Comparison of ENCODE assay signal across 19 cellular contexts in genomic region chr9:112654282-112654681, GRCh38.
DNase-seq lines count a peak whose midpoint lies in the region; ATAC-seq and TF ChIP-seq lines count a peak whose summit lies in the region.
"Had no signal": no experiment of that assay in that cellular context is flagged by ENCODE, and none has a peak within 500 bp of the region (broad histone marks: within the 10 kb centered on the region; RNA-seq: fewer than 3 reads in every experiment).

No MANE protein-coding gene starts in this region.

- no peak for ATAC-seq in GM21447 (IDR thresholded peaks at IDR 0.05; ENCODE audit: unreplicated experiment)
- ATAC-seq: SK-N-SH treated with all-trans-retinoic acid at 6 μM for 48 hours had no signal

- no peak for TF ChIP-seq CTCF in endodermal cell (conservative IDR thresholded peaks at IDR 0.05)

- peaks cover 7% of the 10 kb centered on the region for H3K4me1 Mint-ChIP-seq in endodermal cell
- H3K4me1 Mint-ChIP-seq in activated naive CD4-positive, alpha-beta T cell treated with anti-CD3 and anti-CD28 coated beads, Interleukin-2, amount 10 ng/mL, durations not matched to agents 7 days and 5 days = no peaks in the 10 kb centered on the region

- H3K27ac ChIP-seq in HUES48 (ENCODE audit: low read depth, low read length) = peak overlapping the region; percentile 83
- no peak overlapping the region for H3K27ac ChIP-seq in endodermal cell (ENCODE audit: low read depth, low read length)
- H3K27ac ChIP-seq: Peyer's patch had no signal

- H3K27ac Mint-ChIP-seq in endodermal cell = no peak overlapping the region
- no peak overlapping the region for H3K27ac Mint-ChIP-seq in activated naive CD4-positive, alpha-beta T cell treated with anti-CD3 and anti-CD28 coated beads, Interleukin-2, amount 10 ng/mL, durations not matched to agents 7 days and 5 days

- H3K27me3 ChIP-seq in HUES48 (ENCODE audit: control insufficient read depth, insufficient read depth, low read length) (no peaks in the 10 kb centered on the region), endodermal cell (ENCODE audit: control insufficient read depth, insufficient read depth, low read length, poor library complexity, severe bottlenecking) (no peaks in the 10 kb centered on the region)
- H3K27me3 ChIP-seq: Peyer's patch had no signal

- H3K9me3 Mint-ChIP-seq in endodermal cell = peaks cover 5% of the 10 kb centered on the region
- H3K9me3 Mint-ChIP-seq in activated naive CD4-positive, alpha-beta T cell treated with anti-CD3 and anti-CD28 coated beads, Interleukin-2, amount 10 ng/mL, durations not matched to agents 7 days and 5 days = no peaks in the 10 kb centered on the region

- H3K9ac ChIP-seq in HUES48 (ENCODE audit: low read depth, low read length) (no peak overlapping the region), endodermal cell (ENCODE audit: extremely low read depth, low read length, poor library complexity, severe bottlenecking) (no peak overlapping the region)

- H3K27me3 Mint-ChIP-seq in endodermal cell (ENCODE audit: insufficient read depth) = no peaks in the 10 kb centered on the region
- no peaks in the 10 kb centered on the region for H3K27me3 Mint-ChIP-seq in activated naive CD4-positive, alpha-beta T cell treated with anti-CD3 and anti-CD28 coated beads, Interleukin-2, amount 10 ng/mL, durations not matched to agents 7 days and 5 days

- peaks cover 28% of the 10 kb centered on the region for H3K4me1 ChIP-seq in HUES48 (ENCODE audit: control insufficient read depth, insufficient read depth, low read length)
- H3K4me1 ChIP-seq in endodermal cell (ENCODE audit: control insufficient read depth, insufficient read depth, low read length) = no peaks in the 10 kb centered on the region
- H3K4me1 ChIP-seq: Peyer's patch had no signal

- H3K4me3 ChIP-seq in HUES48 (ENCODE audit: low read depth, low read length) (peak overlapping the region; percentile 22; the same call in 1 of the 2 replicates), endodermal cell (ENCODE audit: low read length) (no peak overlapping the region)
- H3K4me3 ChIP-seq: Peyer's patch had no signal

- no peak overlapping the region for H3K4me3 Mint-ChIP-seq in endodermal cell
- H3K4me3 Mint-ChIP-seq in activated naive CD4-positive, alpha-beta T cell treated with anti-CD3 and anti-CD28 coated beads, Interleukin-2, amount 10 ng/mL, durations not matched to agents 7 days and 5 days = no peak overlapping the region
- H3K4me3 Mint-ChIP-seq: CD14-positive monocyte had no signal

- H3K9me3 ChIP-seq in HUES48 (ENCODE audit: control insufficient read depth, insufficient read depth, low read length) (no peaks in the 10 kb centered on the region), endodermal cell (ENCODE audit: control insufficient read depth, low read length) (peaks cover 10% of the 10 kb centered on the region)
- H3K9me3 ChIP-seq: Peyer's patch had no signal

- peak; percentile 57 for DNase-seq in ELF-1 (ENCODE audit: low read depth, low spot score)
- peak; percentile 61 for DNase-seq in endodermal cell
- DNase-seq in iPS-NIHi11 (ENCODE audit: low spot score) = peak; percentile 36
- no peak for DNase-seq in activated naive CD4-positive, alpha-beta T cell treated with anti-CD3 and anti-CD28 coated beads, Interleukin-2, amount 10 ng/mL, durations not matched to agents 7 days and 5 days
- DNase-seq in NCI-H1092 (lab: John Stamatoyannopoulos, UW) = no peak
- no peak for DNase-seq in activated T-cell treated with anti-CD3 and anti-CD28 coated beads for 4 hours
- DNase-seq: DMS79 treated with DMSO at 0.1 percent for 48 hours, IMR-90, NCI-H1417, NCI-H1694 treated with DMSO at 0.1 percent for 48 hours, NCI-H2081 treated with DMSO at 0.1 percent for 48 hours, NCI-H2171 treated with DMSO at 0.1 percent for 48 hours, NCI-H524 treated with DMSO at 0.1 percent for 48 hours, NCI-H82, Peyer's patch had no signal

- H3K36me3 ChIP-seq in HUES48 (ENCODE audit: control insufficient read depth, insufficient read depth, low read length) = peaks cover 2% of the 10 kb centered on the region
- H3K36me3 ChIP-seq in endodermal cell (ENCODE audit: control insufficient read depth, insufficient read depth, low read length) = peaks cover 6% of the 10 kb centered on the region

- peaks cover 33% of the 10 kb centered on the region for H3K36me3 Mint-ChIP-seq in endodermal cell (ENCODE audit: low read depth)
- H3K36me3 Mint-ChIP-seq in activated naive CD4-positive, alpha-beta T cell treated with anti-CD3 and anti-CD28 coated beads, Interleukin-2, amount 10 ng/mL, durations not matched to agents 7 days and 5 days = no peaks in the 10 kb centered on the region

- WGBS in endodermal cell (ENCODE audit: insufficient coverage in 1 of 2, insufficient read length in 1 of 2), 2 experiments = 81 to 86% methylated on average over 3 to 5 of the region's 5 CpGs

- CTCF ChIA-PET in activated naive CD4-positive, alpha-beta T cell treated with anti-CD3 and anti-CD28 coated beads, Interleukin-2, amount 10 ng/mL, durations not matched to agents 7 days and 5 days (lab: Charles Lee) = interaction anchor here (0.7 kb wide), 1 partner anchor 13 kb away, joined by 3 read pairs; no protein-coding TSS in a partner anchor

Comparison
In these comparisons a context has a peak if more than half of its experiments do, and no peak if none do; other contexts are left out.
1. DNase-seq: peak in ELF-1 (single experiment), endodermal cell (single experiment) and iPS-NIHi11 (single experiment); none in activated naive CD4-positive, alpha-beta T cell treated with anti-CD3 and anti-CD28 coated beads, Interleukin-2, amount 10 ng/mL, durations not matched to agents 7 days and 5 days (single experiment), NCI-H1092 (single experiment) and activated T-cell treated with anti-CD3 and anti-CD28 coated beads for 4 hours (single experiment).